ENCODE assay signal across 1 cellular context in genomic region chr9:708182-708555, GRCh38.
TF ChIP-seq lines count a peak whose summit lies in the region.

No MANE protein-coding gene starts in this region.

TF ChIP-seq in SK-N-SH, 30 proteins besides CTCF, POLR2A, EP300 and RAD21 (continued from another document):
- TF ChIP-seq REST (IDR thresholded peaks at IDR 0.05; ENCODE audit: low read depth, low read length): no peak
- no peak for TF ChIP-seq ELF1 (IDR thresholded peaks at IDR 0.05)
- TF ChIP-seq, protein P1, sequence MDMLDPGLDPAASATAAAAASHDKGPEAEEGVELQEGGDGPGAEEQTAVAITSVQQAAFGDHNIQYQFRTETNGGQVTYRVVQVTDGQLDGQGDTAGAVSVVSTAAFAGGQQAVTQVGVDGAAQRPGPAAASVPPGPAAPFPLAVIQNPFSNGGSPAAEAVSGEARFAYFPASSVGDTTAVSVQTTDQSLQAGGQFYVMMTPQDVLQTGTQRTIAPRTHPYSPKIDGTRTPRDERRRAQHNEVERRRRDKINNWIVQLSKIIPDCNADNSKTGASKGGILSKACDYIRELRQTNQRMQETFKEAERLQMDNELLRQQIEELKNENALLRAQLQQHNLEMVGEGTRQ (IDR thresholded peaks at IDR 0.05; ENCODE audit: borderline replicate concordance, low read depth, low read length): no peak
- no peak for TF ChIP-seq FOSL2 (IDR thresholded peaks at IDR 0.05; ENCODE audit: borderline replicate concordance, low read depth)
- no peak for TF ChIP-seq MEF2A (IDR thresholded peaks at IDR 0.05; ENCODE audit: borderline replicate concordance, low read depth)
- TF ChIP-seq RXRA (IDR thresholded peaks at IDR 0.05; ENCODE audit: borderline replicate concordance, low read depth): no peak
- TF ChIP-seq, protein P2, sequence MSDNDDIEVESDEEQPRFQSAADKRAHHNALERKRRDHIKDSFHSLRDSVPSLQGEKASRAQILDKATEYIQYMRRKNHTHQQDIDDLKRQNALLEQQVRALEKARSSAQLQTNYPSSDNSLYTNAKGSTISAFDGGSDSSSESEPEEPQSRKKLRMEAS (IDR thresholded peaks at IDR 0.05; ENCODE audit: low read depth): no peak
- no peak for TF ChIP-seq IRF3 (IDR thresholded peaks at IDR 0.05; ENCODE audit: low read depth, low read length)
- TF ChIP-seq NRF1 (IDR thresholded peaks at IDR 0.05; ENCODE audit: low read depth, low read length): no peak
